16 cellular contexts compared by ENCODE assay signal in the genomic region with DNA sequence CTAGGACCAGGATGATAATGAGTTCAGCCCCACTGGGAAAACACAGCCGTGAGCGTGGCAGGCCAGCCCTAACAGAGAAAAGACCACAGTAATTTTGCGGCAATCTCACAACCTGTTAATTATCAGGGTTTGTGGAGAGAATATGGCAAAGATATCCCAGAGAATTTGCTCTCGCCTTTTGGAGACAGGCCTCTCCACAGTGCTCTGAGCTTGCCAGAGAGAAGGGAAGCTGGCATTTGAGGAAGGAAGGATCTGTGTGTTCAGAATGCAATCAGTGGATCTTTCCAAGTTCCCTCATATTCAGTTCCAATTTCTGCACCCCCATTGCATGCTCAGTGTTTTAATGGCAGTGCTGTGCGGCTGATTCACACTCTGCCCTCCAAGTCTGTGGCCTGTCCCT.
A peak's percentile ranks its signal among the peaks of the same experiment; 100 is the strongest.
DNase-seq lines count a peak whose midpoint lies in the region; TF ChIP-seq lines count a peak whose summit lies in the region.
"Had no signal": no experiment of that assay in that cellular context is flagged by ENCODE, and none has a peak within 500 bp of the region (broad histone marks: within the 10 kb centered on the region; RNA-seq: fewer than 3 reads in every experiment).

No MANE protein-coding gene starts in this region.

- no peak overlapping the region for H3K4me3 ChIP-seq in colonic mucosa
- H3K4me3 ChIP-seq: A549, BLaER1 had no signal

- H3K4me1 ChIP-seq in colonic mucosa = no peaks in the 10 kb centered on the region
- H3K4me1 ChIP-seq: A549, BLaER1 had no signal

- H3K9me3 ChIP-seq in colonic mucosa = no peaks in the 10 kb centered on the region
- H3K9me3 ChIP-seq: A549, BLaER1 had no signal

- no peak overlapping the region for H3K9ac ChIP-seq in colonic mucosa (ENCODE audit: low read depth in 2 of 2, low read length in 2 of 2)
- H3K9ac ChIP-seq: BLaER1 had no signal

- H3K36me3 ChIP-seq in colonic mucosa = no peaks in the 10 kb centered on the region
- H3K36me3 ChIP-seq: BLaER1 had no signal

- H3K27me3 ChIP-seq in colonic mucosa = no peaks in the 10 kb centered on the region
- H3K27me3 ChIP-seq: BLaER1 had no signal

- TF ChIP-seq CTCF in colonic mucosa (IDR thresholded peaks at IDR 0.05) = no peak

- no peak overlapping the region for H3K27ac ChIP-seq in colonic mucosa
- H3K27ac ChIP-seq: 22Rv1, A549, BLaER1 had no signal

- peak; percentile 47 for DNase-seq in Ammon's horn (ENCODE audit: low spot score)
- peak; percentile 44 for DNase-seq in NCI-H69 (lab: John Stamatoyannopoulos, UW)
- peak; percentile 43 for DNase-seq in cerebellum (ENCODE audit: low spot score)
- peak; percentile 8 for DNase-seq in putamen (ENCODE audit: low spot score)
- DNase-seq in colonic mucosa = no peak
- DNase-seq in NCI-H1417 treated with DMSO at 0.1 percent for 48 hours (lab: John Stamatoyannopoulos, UW) = no peak
- DNase-seq in posterior vena cava (ENCODE audit: low spot score) = no peak
- DNase-seq: AML-193; CD4-positive, alpha-beta memory T cell; DMS153; DMS79; GF-D8; H9 had no signal

- intact Hi-C loops in colonic mucosa (cut with DNase I) = no loop called here
- intact Hi-C loops in posterior vena cava (cut with DNase I) = no loop called here

Comparison
In these comparisons a context has a peak if more than half of its experiments do, and no peak if none do; other contexts are left out.
1. DNase-seq: peak in Ammon's horn (single experiment), NCI-H69 (single experiment), cerebellum (single experiment) and putamen (single experiment); none in colonic mucosa (single experiment), NCI-H1417 treated with DMSO at 0.1 percent for 48 hours (single experiment) and posterior vena cava (single experiment).